In the genomic region with DNA sequence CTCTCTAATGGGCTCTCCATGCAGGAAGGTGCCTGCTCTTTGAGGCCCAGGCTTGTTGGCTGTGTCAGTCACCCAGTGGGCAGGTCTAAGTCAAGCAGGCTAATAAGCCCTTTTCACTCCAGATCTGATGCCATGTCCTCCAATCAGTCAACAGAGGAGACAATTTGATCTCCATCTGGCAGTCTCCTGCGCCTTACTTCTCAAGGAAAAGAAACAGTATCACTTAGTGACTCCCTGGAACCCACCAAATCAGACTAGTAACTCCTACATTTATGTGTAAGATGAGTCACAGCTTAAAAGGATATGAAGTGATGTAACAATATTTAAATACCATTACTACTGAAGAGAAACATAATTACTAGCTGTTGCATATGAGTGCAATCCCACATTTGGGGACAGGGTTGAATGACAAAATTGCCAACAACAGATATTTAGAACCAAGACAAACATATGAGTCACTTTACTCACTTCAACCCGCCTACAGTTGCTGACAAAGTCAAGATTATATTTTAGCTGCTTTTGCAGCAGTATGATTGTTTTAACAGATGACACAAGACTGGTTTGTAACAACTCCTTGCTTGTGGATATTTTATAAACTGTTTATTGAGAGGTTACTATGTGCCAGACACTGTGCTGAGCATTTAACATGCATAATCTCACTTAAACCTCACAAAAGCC, we compare ENCODE assay signal across 1 cellular context.
TF ChIP-seq lines count a peak whose summit lies in the region.

No MANE protein-coding gene starts in this region.

TF ChIP-seq in HepG2, 621 proteins besides CTCF, POLR2A, EP300 and RAD21 (continued from another document):
- TF ChIP-seq, protein P1, sequence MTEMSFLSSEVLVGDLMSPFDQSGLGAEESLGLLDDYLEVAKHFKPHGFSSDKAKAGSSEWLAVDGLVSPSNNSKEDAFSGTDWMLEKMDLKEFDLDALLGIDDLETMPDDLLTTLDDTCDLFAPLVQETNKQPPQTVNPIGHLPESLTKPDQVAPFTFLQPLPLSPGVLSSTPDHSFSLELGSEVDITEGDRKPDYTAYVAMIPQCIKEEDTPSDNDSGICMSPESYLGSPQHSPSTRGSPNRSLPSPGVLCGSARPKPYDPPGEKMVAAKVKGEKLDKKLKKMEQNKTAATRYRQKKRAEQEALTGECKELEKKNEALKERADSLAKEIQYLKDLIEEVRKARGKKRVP (CRISPR knock-in tag; IDR thresholded peaks at IDR 0.05): peak in 1 of 2 experiments; percentile 52; a peak in 2 of 4 replicates
- TF ChIP-seq FOSL2 (CRISPR knock-in tag; IDR thresholded peaks at IDR 0.05) (peak; percentile 80), ZBTB33 (CRISPR knock-in tag; IDR thresholded peaks at IDR 0.05) (0 out of 2 replicates have a peak, but pooled peaks have one; percentile 13)
